23 cellular contexts compared by ENCODE assay signal in the genomic region with DNA sequence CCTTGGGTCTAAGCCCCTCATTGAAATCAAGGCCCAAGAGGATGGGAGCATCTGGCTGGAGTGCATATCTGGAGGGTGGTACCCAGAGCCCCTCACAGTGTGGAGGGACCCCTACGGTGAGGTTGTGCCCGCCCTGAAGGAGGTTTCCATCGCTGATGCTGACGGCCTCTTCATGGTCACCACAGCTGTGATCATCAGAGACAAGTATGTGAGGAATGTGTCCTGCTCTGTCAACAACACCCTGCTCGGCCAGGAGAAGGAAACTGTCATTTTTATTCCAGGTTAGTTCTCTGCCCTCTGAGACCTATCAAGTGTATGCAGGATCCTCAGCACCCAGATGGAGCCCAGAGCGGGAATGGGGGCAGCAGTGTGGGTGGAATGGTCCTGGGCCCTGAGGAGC. TPM values are rescaled to one million over a fixed set of nuclear protein-coding genes. Genes with fewer than 3 reads are reported as not detected.
DNase-seq lines count a peak whose midpoint lies in the region; ATAC-seq lines count a peak whose summit lies in the region.
"Had no signal": no experiment of that assay in that cellular context is flagged by ENCODE, and none has a peak within 500 bp of the region (broad histone marks: within the 10 kb centered on the region; RNA-seq: fewer than 3 reads in every experiment).

No MANE protein-coding gene starts in this region.

- ATAC-seq in activated CD4-positive, alpha-beta T cell treated with anti-CD3 and anti-CD28 coated beads for 36 hours = no peak
- no peak for ATAC-seq in stimulated activated naive B cell treated with anti-CD40 and anti-IgM and Interleukin-4, amounts not matched to agents 10 μg/mL and 1 μg/mL and 100 μg/mL, for 72 hours (replicated peaks)
- ATAC-seq in HG03039 (IDR thresholded peaks at IDR 0.05; ENCODE audit: unreplicated experiment) (no peak), T-cell (replicated peaks in 1 of 4) (no peak)
- ATAC-seq: left ventricle myocardium superior; sciatic nerve; stimulated activated naive CD8-positive, alpha-beta T cell treated with anti-CD3 and anti-CD28 coated beads, Interleukin-15, amount 100 ng/mL, for 72 hours had no signal

- no peaks in the 10 kb centered on the region for H3K9me3 Mint-ChIP-seq in activated CD4-positive, alpha-beta T cell treated with anti-CD3 and anti-CD28 coated beads for 36 hours (ENCODE audit: low read depth)
- no peaks in the 10 kb centered on the region for H3K9me3 Mint-ChIP-seq in stimulated activated naive B cell treated with anti-CD40 and anti-IgM and Interleukin-4, amounts not matched to agents 10 μg/mL and 1 μg/mL and 100 μg/mL, for 72 hours
- H3K9me3 Mint-ChIP-seq in T-cell = no peaks in the 10 kb centered on the region
- H3K9me3 Mint-ChIP-seq: HFFc6; stimulated activated naive CD8-positive, alpha-beta T cell treated with anti-CD3 and anti-CD28 coated beads, Interleukin-15, amount 100 ng/mL, for 72 hours had no signal

- no peaks in the 10 kb centered on the region for H3K27me3 Mint-ChIP-seq in activated CD4-positive, alpha-beta T cell treated with anti-CD3 and anti-CD28 coated beads for 36 hours
- H3K27me3 Mint-ChIP-seq in stimulated activated naive B cell treated with anti-CD40 and anti-IgM and Interleukin-4, amounts not matched to agents 10 μg/mL and 1 μg/mL and 100 μg/mL, for 72 hours = no peaks in the 10 kb centered on the region
- H3K27me3 Mint-ChIP-seq in T-cell = no peaks in the 10 kb centered on the region
- H3K27me3 Mint-ChIP-seq: stimulated activated naive CD8-positive, alpha-beta T cell treated with anti-CD3 and anti-CD28 coated beads, Interleukin-15, amount 100 ng/mL, for 72 hours had no signal

- no peak for DNase-seq in activated CD4-positive, alpha-beta T cell treated with anti-CD3 and anti-CD28 coated beads for 36 hours
- no peak for DNase-seq in activated CD4-positive, alpha-beta T cell treated with anti-CD3 and anti-CD28 coated beads for 1 hour
- DNase-seq in SW480 (ENCODE audit: low spot score) (peak; percentile 5), islet precursor cell (peak; percentile 65), T-cell (no peak), NCI-H526 treated with DMSO at 0.1 percent for 48 hours (lab: John Stamatoyannopoulos, UW) (no peak)
- no peak for DNase-seq in stimulated activated naive B cell treated with anti-CD40 and anti-IgM and Interleukin-4, amounts not matched to agents 10 μg/mL and 1 μg/mL and 100 μg/mL, for 72 hours
- DNase-seq: activated CD4-positive, alpha-beta T cell treated with anti-CD3 and anti-CD28 coated beads, Interleukin-2, amount 50 U/mL, for 4 hours; activated naive CD4-positive, alpha-beta T cell; anterior cingulate cortex; cerebellar nuclear complex; effector CD8-positive, alpha-beta T cell; glutamatergic neuron; HFFc6; KG1; left ventricle myocardium superior; NCI-H2029; NCI-H446 treated with DMSO at 0.1 percent for 48 hours; stimulated activated CD4-positive, alpha-beta T cell treated with anti-CD3 and anti-CD28 coated beads, Interleukin-2, amount 100 ng/mL, for 24 hours; stimulated activated naive CD8-positive, alpha-beta T cell treated with anti-CD3 and anti-CD28 coated beads, Interleukin-15, amount 100 ng/mL, for 72 hours; transverse colon had no signal

- H3K36me3 Mint-ChIP-seq in activated CD4-positive, alpha-beta T cell treated with anti-CD3 and anti-CD28 coated beads for 36 hours (ENCODE audit: low read depth) = peaks cover 33% of the 10 kb centered on the region
- H3K36me3 Mint-ChIP-seq in stimulated activated naive B cell treated with anti-CD40 and anti-IgM and Interleukin-4, amounts not matched to agents 10 μg/mL and 1 μg/mL and 100 μg/mL, for 72 hours = peaks cover 51 to 68% of the 10 kb centered on the region in 2 donors
- peaks cover 41% of the 10 kb centered on the region for H3K36me3 Mint-ChIP-seq in T-cell

- H3K4me3 Mint-ChIP-seq in activated CD4-positive, alpha-beta T cell treated with anti-CD3 and anti-CD28 coated beads for 36 hours = no peak overlapping the region
- peak overlapping the region in 1 of 2 donors; percentile 7 for H3K4me3 Mint-ChIP-seq in stimulated activated naive B cell treated with anti-CD40 and anti-IgM and Interleukin-4, amounts not matched to agents 10 μg/mL and 1 μg/mL and 100 μg/mL, for 72 hours
- no peak overlapping the region for H3K4me3 Mint-ChIP-seq in T-cell
- H3K4me3 Mint-ChIP-seq: HFFc6; stimulated activated naive CD8-positive, alpha-beta T cell treated with anti-CD3 and anti-CD28 coated beads, Interleukin-15, amount 100 ng/mL, for 72 hours had no signal

- intact Hi-C loops in activated CD4-positive, alpha-beta T cell treated with anti-CD3 and anti-CD28 coated beads for 36 hours (cut with DNase I, micrococcal nuclease) = no loop called here

- CTCF ChIA-PET in activated CD4-positive, alpha-beta T cell treated with anti-CD3 and anti-CD28 coated beads for 36 hours (lab: Charles Lee) = no interaction called here
- CTCF ChIA-PET in T-cell (lab: Charles Lee) = no interaction called here

- POLR2A ChIA-PET in activated CD4-positive, alpha-beta T cell treated with anti-CD3 and anti-CD28 coated beads for 36 hours (lab: Charles Lee) = interaction anchor here (0.7 kb wide), 1 partner anchor 104 kb away, joined by 4 read pairs; no protein-coding TSS in a partner anchor
- POLR2A ChIA-PET in T-cell (lab: Charles Lee) = interaction anchor here in 1 of 2 donors (0.6 kb wide), 1 partner anchor 45 kb away, joined by 5 read pairs; no protein-coding TSS in a partner anchor

- H3K27ac Mint-ChIP-seq in activated CD4-positive, alpha-beta T cell treated with anti-CD3 and anti-CD28 coated beads for 36 hours = peak overlapping the region; percentile 32
- peak overlapping the region; percentile 68 for H3K27ac Mint-ChIP-seq in stimulated activated naive B cell treated with anti-CD40 and anti-IgM and Interleukin-4, amounts not matched to agents 10 μg/mL and 1 μg/mL and 100 μg/mL, for 72 hours
- H3K27ac Mint-ChIP-seq in T-cell = no peak overlapping the region
- H3K27ac Mint-ChIP-seq: HFFc6; stimulated activated naive CD8-positive, alpha-beta T cell treated with anti-CD3 and anti-CD28 coated beads, Interleukin-15, amount 100 ng/mL, for 72 hours had no signal

- H3K4me1 Mint-ChIP-seq in activated CD4-positive, alpha-beta T cell treated with anti-CD3 and anti-CD28 coated beads for 36 hours = peaks cover 11% of the 10 kb centered on the region
- peaks cover 43 to 64% of the 10 kb centered on the region in 2 donors for H3K4me1 Mint-ChIP-seq in stimulated activated naive B cell treated with anti-CD40 and anti-IgM and Interleukin-4, amounts not matched to agents 10 μg/mL and 1 μg/mL and 100 μg/mL, for 72 hours
- H3K4me1 Mint-ChIP-seq in T-cell = peaks cover 10 to 22% (median 14%) of the 10 kb centered on the region in 3 donors

RNA-seq across cellular contexts. Expression of gene BTN2A2, which starts 5.1 kb away (rescaled TPM):
- 10 to 100 TPM; 13.6 to 14.7 TPM for total RNA-seq in activated CD4-positive, alpha-beta T cell treated with anti-CD3 and anti-CD28 coated beads for 36 hours
- total RNA-seq in T-cell = 10 to 100 TPM; 18.6 to 29.2 (median 21.3) TPM

RNA-seq across cellular contexts. Expression of gene BTN3A1, which starts 14.1 kb away (rescaled TPM):
- total RNA-seq in activated CD4-positive, alpha-beta T cell treated with anti-CD3 and anti-CD28 coated beads for 36 hours = 10 to 100 TPM; 31.4 to 33.2 TPM
- 100 to 1,000 TPM; 205 to 270 (median 210) TPM for total RNA-seq in T-cell

RNA-seq across cellular contexts. Expression of gene BTN3A2, which starts 23.0 kb away (rescaled TPM):
- 10 to 100 TPM; 62.5 to 62.8 TPM for total RNA-seq in activated CD4-positive, alpha-beta T cell treated with anti-CD3 and anti-CD28 coated beads for 36 hours
- 100 to 1,000 TPM; 135 to 314 (median 224) TPM for total RNA-seq in T-cell

RNA-seq across cellular contexts. Expression of gene BTN3A3, which starts 52.3 kb away (rescaled TPM):
- 10 to 100 TPM; 33.3 to 34.1 TPM for total RNA-seq in activated CD4-positive, alpha-beta T cell treated with anti-CD3 and anti-CD28 coated beads for 36 hours
- total RNA-seq in T-cell = 100 to 1,000 TPM; 115 to 172 (median 142) TPM

Comparison
In these comparisons a context has a peak if more than half of its experiments do, and no peak if none do; other contexts are left out.
1. DNase-seq: peak in SW480 (single experiment) and islet precursor cell (single experiment); none in activated CD4-positive, alpha-beta T cell treated with anti-CD3 and anti-CD28 coated beads for 36 hours (single experiment), activated CD4-positive, alpha-beta T cell treated with anti-CD3 and anti-CD28 coated beads for 1 hour (single experiment), stimulated activated naive B cell treated with anti-CD40 and anti-IgM and Interleukin-4, amounts not matched to agents 10 μg/mL and 1 μg/mL and 100 μg/mL, for 72 hours (single experiment), T-cell (0 of 34) and NCI-H526 treated with DMSO at 0.1 percent for 48 hours (single experiment).
2. H3K27ac Mint-ChIP-seq: peak in activated CD4-positive, alpha-beta T cell treated with anti-CD3 and anti-CD28 coated beads for 36 hours (single experiment) and stimulated activated naive B cell treated with anti-CD40 and anti-IgM and Interleukin-4, amounts not matched to agents 10 μg/mL and 1 μg/mL and 100 μg/mL, for 72 hours (single experiment); none in T-cell (0 of 2).
3. RNA of gene BTN3A1, which starts 14.1 kb away (total RNA-seq): 205 to 270 TPM in T-cell; 31.4 to 33.2 TPM in activated CD4-positive, alpha-beta T cell treated with anti-CD3 and anti-CD28 coated beads for 36 hours; every median in the first group is over 4 times any median in the second.